ENCODE assay signal across 14 cellular contexts in the genomic region with DNA sequence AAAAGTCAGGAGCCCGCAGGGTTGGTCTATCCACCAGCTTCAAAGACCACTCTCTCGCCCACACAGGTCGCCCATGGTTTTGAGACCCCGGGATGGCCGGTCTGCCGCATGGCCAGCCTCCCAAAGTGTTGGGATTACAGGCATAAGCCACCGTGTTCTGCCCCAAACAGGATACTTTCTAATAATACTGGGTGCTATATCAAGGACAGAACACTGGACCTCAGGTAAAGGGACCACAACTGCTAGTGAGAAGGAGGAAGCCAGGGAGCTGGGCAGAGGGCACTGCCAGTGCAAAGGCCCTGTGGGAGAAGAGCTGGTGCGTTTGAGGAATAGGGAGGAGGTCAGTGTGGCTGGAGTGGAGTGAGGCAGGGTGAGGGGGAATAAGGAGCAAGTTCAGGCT. TPM values are rescaled to one million over a fixed set of nuclear protein-coding genes. Genes with fewer than 3 reads are reported as not detected.
DNase-seq lines count a peak whose midpoint lies in the region; ATAC-seq and TF ChIP-seq lines count a peak whose summit lies in the region.
"Had no signal": no experiment of that assay in that cellular context is flagged by ENCODE, and none has a peak within 500 bp of the region (broad histone marks: within the 10 kb centered on the region; RNA-seq: fewer than 3 reads in every experiment).

No MANE protein-coding gene starts in this region.

- peaks cover 57% of the 10 kb centered on the region for H3K36me3 Mint-ChIP-seq in activated CD8-positive, alpha-beta memory T cell treated with anti-CD3 and anti-CD28 coated beads, Interleukin-2, amount 10 ng/mL, durations not matched to agents 7 days and 5 days
- peaks cover 100% of the 10 kb centered on the region for H3K36me3 Mint-ChIP-seq in stimulated activated effector memory CD8-positive, alpha-beta T cell treated with anti-CD3 and anti-CD28 coated beads, Interleukin-12 subunit alpha, Interleukin-12 subunit beta, amount 100 ng/mL, for 72 hours

- intact Hi-C loops in esophagus muscularis mucosa (cut with DNase I) = no loop called here

- 89% methylated on average over 8 of the region's 8 CpGs for WGBS in esophagus muscularis mucosa

- no peak for TF ChIP-seq EP300 in esophagus muscularis mucosa (IDR thresholded peaks at IDR 0.05)

- no peak for TF ChIP-seq CTCF in esophagus muscularis mucosa (IDR thresholded peaks at IDR 0.05)

- no peaks in the 10 kb centered on the region for H3K9me3 Mint-ChIP-seq in activated CD8-positive, alpha-beta memory T cell treated with anti-CD3 and anti-CD28 coated beads, Interleukin-2, amount 10 ng/mL, durations not matched to agents 7 days and 5 days (ENCODE audit: low read depth)
- H3K9me3 Mint-ChIP-seq in stimulated activated effector memory CD8-positive, alpha-beta T cell treated with anti-CD3 and anti-CD28 coated beads, Interleukin-12 subunit alpha, Interleukin-12 subunit beta, amount 100 ng/mL, for 72 hours = no peaks in the 10 kb centered on the region

- no peaks in the 10 kb centered on the region for H3K36me3 ChIP-seq in esophagus muscularis mucosa
- H3K36me3 ChIP-seq: left lung had no signal

- no peaks in the 10 kb centered on the region for H3K4me1 ChIP-seq in esophagus muscularis mucosa

- no peak overlapping the region for H3K4me3 Mint-ChIP-seq in activated CD8-positive, alpha-beta memory T cell treated with anti-CD3 and anti-CD28 coated beads, Interleukin-2, amount 10 ng/mL, durations not matched to agents 7 days and 5 days
- no peak overlapping the region for H3K4me3 Mint-ChIP-seq in stimulated activated effector memory CD8-positive, alpha-beta T cell treated with anti-CD3 and anti-CD28 coated beads, Interleukin-12 subunit alpha, Interleukin-12 subunit beta, amount 100 ng/mL, for 72 hours

- H3K27me3 Mint-ChIP-seq in activated CD8-positive, alpha-beta memory T cell treated with anti-CD3 and anti-CD28 coated beads, Interleukin-2, amount 10 ng/mL, durations not matched to agents 7 days and 5 days = no peaks in the 10 kb centered on the region

- peak; percentile 19 for DNase-seq in activated T-cell treated with anti-CD3 and anti-CD28 coated beads, Interleukin-2, amount 50 U/mL, for 1 hour
- DNase-seq in activated T-cell treated with anti-CD3 and anti-CD28 coated beads for 4 hours (no peak), esophagus muscularis mucosa (ENCODE audit: extremely low spot score) (peak; percentile 82), NAMALWA (ENCODE audit: low spot score) (no peak), NCI-H1436 treated with DMSO at 0.1 percent for 48 hours (lab: John Stamatoyannopoulos, UW) (no peak)
- DNase-seq in activated CD8-positive, alpha-beta memory T cell treated with anti-CD3 and anti-CD28 coated beads, Interleukin-2, amount 10 ng/mL, durations not matched to agents 7 days and 5 days = no peak
- DNase-seq in stimulated activated effector memory CD8-positive, alpha-beta T cell treated with anti-CD3 and anti-CD28 coated beads, Interleukin-12 subunit alpha, Interleukin-12 subunit beta, amount 100 ng/mL, for 72 hours (ENCODE audit: low spot score in 2 of 2) = peak in 1 of 2 donors; percentile 36
- DNase-seq: dermis blood vessel endothelial cell, Kasumi-1, NCI-H1436, NCI-H446 treated with DMSO at 0.1 percent for 48 hours, retina had no signal

- peaks cover 19% of the 10 kb centered on the region for H3K4me1 Mint-ChIP-seq in activated CD8-positive, alpha-beta memory T cell treated with anti-CD3 and anti-CD28 coated beads, Interleukin-2, amount 10 ng/mL, durations not matched to agents 7 days and 5 days
- peaks cover 34% of the 10 kb centered on the region for H3K4me1 Mint-ChIP-seq in stimulated activated effector memory CD8-positive, alpha-beta T cell treated with anti-CD3 and anti-CD28 coated beads, Interleukin-12 subunit alpha, Interleukin-12 subunit beta, amount 100 ng/mL, for 72 hours

- CTCF ChIA-PET in activated CD8-positive, alpha-beta memory T cell treated with anti-CD3 and anti-CD28 coated beads, Interleukin-2, amount 10 ng/mL, durations not matched to agents 7 days and 5 days (lab: Charles Lee) = no interaction called here

- H3K9me3 ChIP-seq in esophagus muscularis mucosa = no peaks in the 10 kb centered on the region
- H3K9me3 ChIP-seq: left lung had no signal

- H3K4me3 ChIP-seq in esophagus muscularis mucosa = no peak overlapping the region
- H3K4me3 ChIP-seq: left lung had no signal

- H3K27me3 ChIP-seq in esophagus muscularis mucosa = peaks cover 0 to 28% (median 0%) of the 10 kb centered on the region in 4 donors

- no peak for ATAC-seq in activated CD8-positive, alpha-beta memory T cell treated with anti-CD3 and anti-CD28 coated beads, Interleukin-2, amount 10 ng/mL, durations not matched to agents 7 days and 5 days
- no peak for ATAC-seq in stimulated activated effector memory CD8-positive, alpha-beta T cell treated with anti-CD3 and anti-CD28 coated beads, Interleukin-12 subunit alpha, Interleukin-12 subunit beta, amount 100 ng/mL, for 72 hours
- no peak for ATAC-seq in GM21515 (IDR thresholded peaks at IDR 0.05; ENCODE audit: unreplicated experiment)
- ATAC-seq: left lung had no signal

- TF ChIP-seq POLR2A in esophagus muscularis mucosa (IDR thresholded peaks at IDR 0.05; ENCODE audit: low read depth) = no peak

- peak overlapping the region; percentile 44 for H3K27ac Mint-ChIP-seq in activated CD8-positive, alpha-beta memory T cell treated with anti-CD3 and anti-CD28 coated beads, Interleukin-2, amount 10 ng/mL, durations not matched to agents 7 days and 5 days
- H3K27ac Mint-ChIP-seq in stimulated activated effector memory CD8-positive, alpha-beta T cell treated with anti-CD3 and anti-CD28 coated beads, Interleukin-12 subunit alpha, Interleukin-12 subunit beta, amount 100 ng/mL, for 72 hours = peak overlapping the region; percentile 92

- H3K27ac ChIP-seq in esophagus muscularis mucosa (replicated peaks in 1 of 4) = no peak overlapping the region
- H3K27ac ChIP-seq: left lung had no signal

RNA-seq across cellular contexts. Expression of gene IL21R, which starts 34.1 kb away (rescaled TPM):
- total RNA-seq in activated CD8-positive, alpha-beta memory T cell treated with anti-CD3 and anti-CD28 coated beads, Interleukin-2, amount 10 ng/mL, durations not matched to agents 7 days and 5 days = 10 to 100 TPM; 24.6 to 38.0 TPM
- under 1 TPM in 3 of 4 donors, not detected in 1; under 0.01 to 0.50 (median 0.17) TPM for total RNA-seq in esophagus muscularis mucosa

Comparison
In these comparisons a context has a peak if more than half of its experiments do, and no peak if none do; other contexts are left out.
1. DNase-seq: peak in activated T-cell treated with anti-CD3 and anti-CD28 coated beads, Interleukin-2, amount 50 U/mL, for 1 hour (single experiment) and esophagus muscularis mucosa (single experiment); none in activated T-cell treated with anti-CD3 and anti-CD28 coated beads for 4 hours (single experiment), activated CD8-positive, alpha-beta memory T cell treated with anti-CD3 and anti-CD28 coated beads, Interleukin-2, amount 10 ng/mL, durations not matched to agents 7 days and 5 days (single experiment), NAMALWA (single experiment) and NCI-H1436 treated with DMSO at 0.1 percent for 48 hours (single experiment).
2. RNA of gene IL21R, which starts 34.1 kb away (total RNA-seq): 24.6 to 38.0 TPM in activated CD8-positive, alpha-beta memory T cell treated with anti-CD3 and anti-CD28 coated beads, Interleukin-2, amount 10 ng/mL, durations not matched to agents 7 days and 5 days; under 0.01 to 0.50 TPM in esophagus muscularis mucosa; every median in the first group is over 10 times any median in the second.